28 cellular contexts compared by ENCODE assay signal in genomic region chr10:130662775-130663174, GRCh38.
"Had no signal": no experiment of that assay in that cellular context is flagged by ENCODE, and none has a peak within 500 bp of the region (broad histone marks: within the 10 kb centered on the region; RNA-seq: fewer than 3 reads in every experiment).

No MANE protein-coding gene starts in this region.

- H3K27me3 ChIP-seq: brain microvascular endothelial cell had no signal

- H3K36me3 ChIP-seq: brain microvascular endothelial cell had no signal

- H3K4me3 Mint-ChIP-seq: activated CD8-positive, alpha-beta T cell treated with anti-CD3 and anti-CD28 coated beads for 36 hours; activated naive CD8-positive, alpha-beta T cell; activated T-cell treated with anti-CD3 and anti-CD28 coated beads, Interleukin-2, amount 50 U/mL, for 4 hours; activated T-helper 17 cell treated with anti-CD3 and anti-CD28 coated beads, Interleukin-2, amount 50 U/mL, for 72 hours; central memory CD8-positive, alpha-beta T cell; dendritic cell treated with granulocyte-macrophage colony-stimulating factor and Interleukin-4, amounts not matched to agents 40 ng/mL and 50 ng/mL, for 4 days; endodermal cell had no signal

- H3K36me3 Mint-ChIP-seq: activated naive CD8-positive, alpha-beta T cell had no signal

- H3K4me3 ChIP-seq: coronary artery, dorsolateral prefrontal cortex had no signal

- FAIRE-seq: astrocyte, bronchial epithelial cell, frontal cortex had no signal

- DNase-seq: activated CD4-positive, alpha-beta T cell treated with anti-CD3 and anti-CD28 coated beads for 1 hour; activated CD4-positive, alpha-beta T cell treated with anti-CD3 and anti-CD28 coated beads for 4 hours; activated CD4-positive, alpha-beta T cell treated with anti-CD3 and anti-CD28 coated beads, Interleukin-2, amount 50 U/mL, for 1 hour; activated CD4-positive, alpha-beta T cell treated with anti-CD3 and anti-CD28 coated beads, Interleukin-2, amount 50 U/mL, for 48 hours; activated CD4-positive, CD25-positive, alpha-beta regulatory T cell; activated CD8-positive, alpha-beta T cell treated with anti-CD3 and anti-CD28 coated beads for 36 hours; activated effector memory CD4-positive, alpha-beta T cell treated with Interleukin-2 at 50 U/mL for 16 hours; activated gamma-delta T cell treated with Interleukin-2 at 50 U/mL for 16 hours; activated naive CD4-positive, alpha-beta T cell treated with anti-CD3 and anti-CD28 coated beads, Interleukin-2, amount 50 U/mL, for 16 hours; activated naive CD4-positive, alpha-beta T cell treated with Interleukin-2 at 50 U/mL for 16 hours; activated T-cell treated with anti-CD3 and anti-CD28 coated beads, Interleukin-2, amount 50 U/mL, for 4 hours; amniotic stem cell; anterior cingulate cortex; brain microvascular endothelial cell; dorsolateral prefrontal cortex; effector memory CD4-positive, alpha-beta T cell; endodermal cell; foreskin fibroblast; T-helper 2 cell had no signal

- H3K27me3 Mint-ChIP-seq: activated CD8-positive, alpha-beta T cell treated with anti-CD3 and anti-CD28 coated beads for 36 hours; activated T-helper 17 cell treated with anti-CD3 and anti-CD28 coated beads, Interleukin-2, amount 50 U/mL, for 72 hours had no signal

- H3K27ac Mint-ChIP-seq: activated CD8-positive, alpha-beta T cell treated with anti-CD3 and anti-CD28 coated beads for 36 hours; activated naive CD8-positive, alpha-beta T cell; activated T-helper 17 cell treated with anti-CD3 and anti-CD28 coated beads, Interleukin-2, amount 50 U/mL, for 72 hours; dendritic cell treated with granulocyte-macrophage colony-stimulating factor and Interleukin-4, amounts not matched to agents 40 ng/mL and 50 ng/mL, for 4 days; endodermal cell had no signal

- H3K27ac ChIP-seq: brain microvascular endothelial cell, coronary artery, dorsolateral prefrontal cortex had no signal

- ATAC-seq: activated CD8-positive, alpha-beta T cell treated with anti-CD3 and anti-CD28 coated beads for 36 hours; activated T-cell treated with anti-CD3 and anti-CD28 coated beads, Interleukin-2, amount 50 U/mL, for 4 hours; activated T-helper 17 cell treated with anti-CD3 and anti-CD28 coated beads, Interleukin-2, amount 50 U/mL, for 72 hours; esophagus mucosa had no signal

- H3K4me1 Mint-ChIP-seq: activated T-helper 17 cell treated with anti-CD3 and anti-CD28 coated beads, Interleukin-2, amount 50 U/mL, for 72 hours; central memory CD8-positive, alpha-beta T cell; endodermal cell had no signal

- H3K9me3 Mint-ChIP-seq: activated CD8-positive, alpha-beta T cell treated with anti-CD3 and anti-CD28 coated beads for 36 hours; activated T-cell treated with anti-CD3 and anti-CD28 coated beads, Interleukin-2, amount 50 U/mL, for 4 hours; central memory CD8-positive, alpha-beta T cell had no signal
